Comparison of ENCODE assay signal across 1 cellular context in genomic region chr18:54360406-54360805, GRCh38.
TF ChIP-seq lines count a peak whose summit lies in the region.

No MANE protein-coding gene starts in this region.

TF ChIP-seq in endothelial cell of umbilical vein, 7 proteins besides CTCF, POLR2A, EP300 and RAD21:
- TF ChIP-seq MAX (IDR thresholded peaks at IDR 0.05; ENCODE audit: insufficient read depth, insufficient read length) (no peak), GATA2 (IDR thresholded peaks at IDR 0.05; ENCODE audit: insufficient read depth, insufficient read length, low read depth, low read length) (no peak), POLR2AphosphoS5 (IDR thresholded peaks at IDR 0.05; ENCODE audit: insufficient read depth, low read depth, low read length) (no peak)
